In genomic region chr12:22935090-22935489, GRCh38 we compare ENCODE assay signal across 18 cellular contexts.
DNase-seq lines count a peak whose midpoint lies in the region; ATAC-seq and TF ChIP-seq lines count a peak whose summit lies in the region.
"Had no signal": no experiment of that assay in that cellular context is flagged by ENCODE, and none has a peak within 500 bp of the region (broad histone marks: within the 10 kb centered on the region; RNA-seq: fewer than 3 reads in every experiment).

No MANE protein-coding gene starts in this region.

- H3K4me3 Mint-ChIP-seq in WTC11, result no peak overlapping the region

- TF ChIP-seq POLR2A in right lobe of liver (IDR thresholded peaks at IDR 0.05), result no peak

- H3K27me3 ChIP-seq in right lobe of liver, result no peaks in the 10 kb centered on the region
- H3K27me3 ChIP-seq: body of pancreas had no signal

- H3K9me3 ChIP-seq in right lobe of liver, result no peaks in the 10 kb centered on the region
- H3K9me3 ChIP-seq: body of pancreas had no signal

- TF ChIP-seq CTCF in WTC11 (IDR thresholded peaks at IDR 0.05), result no peak
- no peak for TF ChIP-seq CTCF in right lobe of liver (IDR thresholded peaks at IDR 0.05)

- POLR2A ChIA-PET in WTC11 (lab: Charles Lee), result no interaction called here

- H3K36me3 Mint-ChIP-seq in WTC11, result no peaks in the 10 kb centered on the region

- H3K27ac Mint-ChIP-seq in WTC11, result no peak overlapping the region

- peaks cover 3% of the 10 kb centered on the region for H3K9me3 Mint-ChIP-seq in WTC11

- no peaks in the 10 kb centered on the region for H3K4me1 ChIP-seq in right lobe of liver
- H3K4me1 ChIP-seq: body of pancreas had no signal

- WGBS in right lobe of liver (ENCODE audit: insufficient coverage, low coverage, low lambda C conversion rate, missing lambda C conversion rate), result 84% methylated on average over 10 of the region's 12 CpGs

- ATAC-seq in WTC11 (peak; percentile 88), HG02798 (IDR thresholded peaks at IDR 0.05; ENCODE audit: poor library complexity, unreplicated experiment) (no peak), GM21619 (IDR thresholded peaks at IDR 0.05; ENCODE audit: unreplicated experiment) (no peak), right lobe of liver (no peak)
- ATAC-seq: body of pancreas, PC-3 had no signal

- no peaks in the 10 kb centered on the region for H3K36me3 ChIP-seq in right lobe of liver

- peaks cover 10% of the 10 kb centered on the region for H3K4me1 Mint-ChIP-seq in WTC11

- peak; percentile 39 for DNase-seq in DMS153 treated with DMSO at 0.1 percent for 48 hours (lab: John Stamatoyannopoulos, UW; ENCODE audit: unreplicated experiment)
- peak; percentile 27 for DNase-seq in MV-4-11 (lab: John Stamatoyannopoulos, UW)
- DNase-seq in WTC11 (ENCODE audit: low spot score), result peak; percentile 33
- peak; percentile 27 for DNase-seq in iPS-NIHi11 (ENCODE audit: low spot score)
- DNase-seq in right lobe of liver, result no peak
- no peak for DNase-seq in foreskin melanocyte
- DNase-seq: activated CD4-positive, alpha-beta T cell treated with anti-CD3 and anti-CD28 coated beads, Interleukin-2, amount 50 U/mL, for 4 hours; activated effector memory CD4-positive, alpha-beta T cell treated with Interleukin-2 at 50 U/mL for 16 hours; body of pancreas; GDM1; head of caudate nucleus; NCI-H1694 treated with DMSO at 0.1 percent for 48 hours; PC-3; small intestine; T-helper 2 cell had no signal

- CTCF ChIA-PET in WTC11 (lab: Charles Lee), result interaction anchor here (1.2 to 1.5 kb wide), 2 partner anchors 10 to 79 kb away, joined by 4 to 5 read pairs; no protein-coding TSS in a partner anchor

- H3K4me3 ChIP-seq in right lobe of liver, result no peak overlapping the region
- H3K4me3 ChIP-seq: body of pancreas had no signal

- H3K27ac ChIP-seq in right lobe of liver, result no peak overlapping the region
- H3K27ac ChIP-seq: body of pancreas, C4-2B had no signal

- intact Hi-C loops in right lobe of liver (cut with DNase I), result no loop called here

- no peaks in the 10 kb centered on the region for H3K27me3 Mint-ChIP-seq in WTC11 (ENCODE audit: low read depth)

TF ChIP-seq in WTC11, 78 proteins besides CTCF, POLR2A, EP300 and RAD21:
- TF ChIP-seq ATF2 (CRISPR knock-in tag; IDR thresholded peaks at IDR 0.05; ENCODE audit: borderline replicate concordance, low read depth) (no peak), RELA (CRISPR knock-in tag; IDR thresholded peaks at IDR 0.05; ENCODE audit: borderline replicate concordance) (no peak), JUN (CRISPR knock-in tag; IDR thresholded peaks at IDR 0.05) (no peak), EMX1 (CRISPR knock-in tag; IDR thresholded peaks at IDR 0.05) (no peak), MYBL2 (CRISPR knock-in tag; IDR thresholded peaks at IDR 0.05) (no peak), USF1 (CRISPR knock-in tag; IDR thresholded peaks at IDR 0.05) (no peak), ZSCAN18 (CRISPR knock-in tag; IDR thresholded peaks at IDR 0.05) (no peak), USF2 (CRISPR knock-in tag; IDR thresholded peaks at IDR 0.05) (no peak), ZNF512 (CRISPR knock-in tag; IDR thresholded peaks at IDR 0.05; ENCODE audit: borderline replicate concordance) (no peak)

Comparison
In these comparisons a context has a peak if more than half of its experiments do, and no peak if none do; other contexts are left out.
1. DNase-seq: peak in DMS153 treated with DMSO at 0.1 percent for 48 hours (single experiment), MV-4-11 (single experiment), WTC11 (single experiment) and iPS-NIHi11 (single experiment); none in right lobe of liver (0 of 3) and foreskin melanocyte (single experiment).